Comparison of ENCODE assay signal across 20 cellular contexts in the genomic region with DNA sequence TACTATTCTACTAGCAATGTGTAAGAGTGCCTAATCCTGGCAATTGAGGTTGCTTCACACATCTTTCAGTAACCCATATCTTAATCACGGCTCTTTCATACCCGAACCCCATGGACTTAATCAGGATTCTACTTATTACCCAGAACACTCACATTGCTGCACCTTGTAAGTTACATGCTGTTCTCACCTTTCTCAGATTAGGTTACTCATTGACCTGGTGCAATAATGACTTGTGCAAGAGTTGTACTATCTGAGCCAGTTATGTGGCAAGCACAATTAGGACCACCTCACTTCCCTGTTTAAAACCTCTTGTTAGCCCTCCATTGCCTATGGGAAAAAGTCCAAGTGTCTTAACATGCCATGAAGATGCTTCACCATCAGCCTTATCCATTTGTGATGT.
"Had no signal": no experiment of that assay in that cellular context is flagged by ENCODE, and none has a peak within 500 bp of the region (broad histone marks: within the 10 kb centered on the region; RNA-seq: fewer than 3 reads in every experiment).

No MANE protein-coding gene starts in this region.

- H3K9me3 ChIP-seq: neutrophil, ovary, prostate gland, right atrium auricular region, tibial artery had no signal

- H3K27me3 ChIP-seq: neutrophil, ovary, right atrium auricular region, tibial artery had no signal

- H3K36me3 ChIP-seq: neutrophil, ovary, prostate gland, right atrium auricular region, tibial artery had no signal

- H3K4me1 ChIP-seq: prostate gland, right atrium auricular region, tibial artery had no signal

- FAIRE-seq: urothelium cell line had no signal

- H3K4me3 ChIP-seq: ovary, prostate gland, right atrium auricular region, tibial artery had no signal

- H3K27ac ChIP-seq: neutrophil, ovary, prostate gland, right atrium auricular region, tibial artery had no signal

- DNase-seq: activated CD4-positive, alpha-beta memory T cell treated with anti-CD3 and anti-CD28 coated beads for 36 hours; activated CD4-positive, alpha-beta T cell treated with anti-CD3 and anti-CD28 coated beads for 48 hours; activated CD4-positive, CD25-positive, alpha-beta regulatory T cell; activated naive CD4-positive, alpha-beta T cell treated with Interleukin-2 at 50 U/mL for 16 hours; activated naive CD8-positive, alpha-beta T cell treated with anti-CD3 and anti-CD28 coated beads for 36 hours; activated T-cell treated with anti-CD3 and anti-CD28 coated beads, Interleukin-2, amount 50 U/mL, for 48 hours; amniotic stem cell; cerebellar nuclear complex; effector CD4-positive, alpha-beta T cell; erythroblast; foreskin melanocyte; immature natural killer cell; ovary; stimulated activated CD4-positive, alpha-beta T cell treated with anti-CD3 and anti-CD28 coated beads, Interleukin-12 subunit alpha, Interleukin-12 subunit beta, amount 100 ng/mL, for 4 hours; stimulated activated CD4-positive, alpha-beta T cell treated with anti-CD3 and anti-CD28 coated beads, Interleukin-4, amount 100 ng/mL, for 4 hours; tibial artery had no signal
